In genomic region chr6:69795469-69796080, GRCh38 we compare ENCODE assay signal across 8 cellular contexts. TPM values are rescaled to one million over a fixed set of nuclear protein-coding genes. Genes with fewer than 3 reads are reported as not detected.
DNase-seq lines count a peak whose midpoint lies in the region; ATAC-seq and TF ChIP-seq lines count a peak whose summit lies in the region.

No MANE protein-coding gene starts in this region.

- no peaks in the 10 kb centered on the region for H3K9me2 ChIP-seq in Loucy (replicated peaks; ENCODE audit: low read depth, low read length)

- no peak for DNase-seq in caudate nucleus (lab: John Stamatoyannopoulos, UW)
- no peak for DNase-seq in ecto neural progenitor cell (ENCODE audit: low spot score)
- DNase-seq in NCI-H2081 (lab: John Stamatoyannopoulos, UW) = no peak

- H3K36me3 ChIP-seq in Loucy (ENCODE audit: insufficient read depth, low read length) = no peaks in the 10 kb centered on the region

- peak overlapping the region; percentile 84 for H2AFZ ChIP-seq in Loucy (ENCODE audit: low read length)

- H3K79me2 ChIP-seq in Loucy (ENCODE audit: insufficient read depth, low read length) = peaks cover 29% of the 10 kb centered on the region

- H3K27ac ChIP-seq in caudate nucleus (ENCODE audit: low read depth, low read length) = peak overlapping the region; percentile 95

- H3K9me3 ChIP-seq in Loucy (ENCODE audit: insufficient read depth, low read depth, low read length) (no peaks in the 10 kb centered on the region), mononuclear cell (ENCODE audit: low read depth, low read length) (no peaks in the 10 kb centered on the region)

- peak overlapping the region; percentile 87 for H3K4me2 ChIP-seq in Loucy (ENCODE audit: low read depth, low read length, poor library complexity, severe bottlenecking)

- H3K4me3 ChIP-seq in Loucy (ENCODE audit: low read length, poor library complexity, severe bottlenecking) (peak overlapping the region; percentile 79), mononuclear cell (ENCODE audit: low read length) (peak overlapping the region; percentile 89)

- H3K27me3 ChIP-seq in Loucy (ENCODE audit: insufficient read depth, low read length, poor library complexity, severe bottlenecking) (no peaks in the 10 kb centered on the region), mononuclear cell (ENCODE audit: insufficient read depth, low read length) (no peaks in the 10 kb centered on the region)

- no peaks in the 10 kb centered on the region for H3F3A ChIP-seq in Loucy (ENCODE audit: low read depth)

- peak overlapping the region; percentile 79 for H3K9ac ChIP-seq in Loucy (ENCODE audit: low read depth, low read length, poor library complexity, severe bottlenecking)

- ATAC-seq in GM18499 (IDR thresholded peaks at IDR 0.05; ENCODE audit: insufficient read depth, unreplicated experiment) (peak; percentile 32), GM21723 (IDR thresholded peaks at IDR 0.05; ENCODE audit: unreplicated experiment) (peak; percentile 50), HG02840 (IDR thresholded peaks at IDR 0.05; ENCODE audit: low FRiP score, unreplicated experiment) (no peak)

- 0 out of 2 replicates have a peak, but pooled peaks have one; percentile 10 for TF ChIP-seq CTCF in Loucy (conservative IDR thresholded peaks at IDR 0.05; ENCODE audit: low read length)

- peaks cover 5% of the 10 kb centered on the region for H4K20me1 ChIP-seq in Loucy (ENCODE audit: insufficient read depth, low read length, poor library complexity, severe bottlenecking)

- peaks cover 42% of the 10 kb centered on the region for H3K4me1 ChIP-seq in Loucy (ENCODE audit: insufficient read depth, low read length, poor library complexity, severe bottlenecking)
- H3K4me1 ChIP-seq in mononuclear cell (ENCODE audit: insufficient read depth, low read length) = peaks cover 37% of the 10 kb centered on the region

RNA-seq across cellular contexts. Expression of gene LMBRD1, which starts 1.2 kb away (rescaled TPM):
- 70.5 TPM for total RNA-seq in mononuclear cell
